28 cellular contexts compared by ENCODE assay signal in genomic region chr4:108398326-108398725, GRCh38.
A peak's percentile ranks its signal among the peaks of the same experiment; 100 is the strongest.
DNase-seq lines count a peak whose midpoint lies in the region; ATAC-seq and TF ChIP-seq lines count a peak whose summit lies in the region.
"Had no signal": no experiment of that assay in that cellular context is flagged by ENCODE, and none has a peak within 500 bp of the region (broad histone marks: within the 10 kb centered on the region; RNA-seq: fewer than 3 reads in every experiment).

No MANE protein-coding gene starts in this region.

- H3K36me3 ChIP-seq in Caco-2 (ENCODE audit: control insufficient read depth, insufficient read depth, low read length), result no peaks in the 10 kb centered on the region
- H3K36me3 ChIP-seq: adrenal gland, heart right ventricle, suprapubic skin had no signal

- TF ChIP-seq CTCF in epithelial cell of esophagus (IDR thresholded peaks at IDR 0.05; ENCODE audit: insufficient read depth, low read depth, low read length, missing control alignments) (no peak), osteocyte (IDR thresholded peaks at IDR 0.05) (no peak), Caco-2 (IDR thresholded peaks at IDR 0.05; ENCODE audit: insufficient read depth in 1 of 2, low read depth in 1 of 2, low read length in 1 of 2, severe bottlenecking in 1 of 2, unreplicated experiment in 1 of 2) (no peak)

- no peak overlapping the region for H3K27ac Mint-ChIP-seq in osteocyte (ENCODE audit: unreplicated experiment)
- H3K27ac Mint-ChIP-seq in Caco-2 (ENCODE audit: unreplicated experiment), result no peak overlapping the region
- H3K27ac Mint-ChIP-seq: activated B cell treated with CpG ODN at 0.5 μM for 24 hours; activated CD8-positive, alpha-beta T cell treated with anti-CD3 and anti-CD28 coated beads for 36 hours; CD4-positive, CD25-positive, alpha-beta regulatory T cell; dendritic cell treated with granulocyte-macrophage colony-stimulating factor and Interleukin-4, amounts not matched to agents 40 ng/mL and 50 ng/mL, for 4 days; nephron progenitor cell; progenitor cell of endocrine pancreas; stimulated activated effector memory CD8-positive, alpha-beta T cell treated with anti-CD3 and anti-CD28 coated beads, Interleukin-12 subunit alpha, Interleukin-12 subunit beta, amount 100 ng/mL, for 72 hours had no signal

- intact Hi-C loops in Caco-2 (cut with micrococcal nuclease; ENCODE audit: unreplicated experiment), result no loop called here

- H3K27me3 Mint-ChIP-seq in osteocyte (ENCODE audit: unreplicated experiment) (peaks cover 7% of the 10 kb centered on the region), Caco-2 (ENCODE audit: insufficient read depth, unreplicated experiment) (no peaks in the 10 kb centered on the region)
- H3K27me3 Mint-ChIP-seq: activated B cell treated with CpG ODN at 0.5 μM for 24 hours; activated CD8-positive, alpha-beta T cell treated with anti-CD3 and anti-CD28 coated beads for 36 hours; CD4-positive, CD25-positive, alpha-beta regulatory T cell; dendritic cell treated with granulocyte-macrophage colony-stimulating factor and Interleukin-4, amounts not matched to agents 40 ng/mL and 50 ng/mL, for 4 days had no signal

- ATAC-seq in HG03342 (IDR thresholded peaks at IDR 0.05; ENCODE audit: unreplicated experiment) (no peak), GM18498 (IDR thresholded peaks at IDR 0.05; ENCODE audit: unreplicated experiment) (no peak)
- ATAC-seq: heart right ventricle had no signal

- CTCF ChIA-PET in Caco-2 (lab: Charles Lee), result no interaction called here

- no TSS peak for BruUV-seq in Caco-2 (replicated peaks; lab: Mats Ljungman, UMichigan)

- POLR2A ChIA-PET in Caco-2 (lab: Charles Lee), result no interaction called here

- DNase-seq in DMS79 treated with DMSO at 0.1 percent for 48 hours (lab: John Stamatoyannopoulos, UW), result peak; percentile 14
- peak; percentile 88 for DNase-seq in M059J (ENCODE audit: low read depth)
- DNase-seq in epithelial cell of esophagus (ENCODE audit: low read depth), result peak; percentile 26
- DNase-seq in osteocyte (ENCODE audit: extremely low spot score, unreplicated experiment), result peak; percentile 30
- DNase-seq in Caco-2, result no peak
- no peak for DNase-seq in iPS-NIHi11 (ENCODE audit: low spot score)
- DNase-seq: activated B cell treated with CpG ODN at 0.5 μM for 24 hours; activated CD8-positive, alpha-beta T cell treated with anti-CD3 and anti-CD28 coated beads for 36 hours; adrenal gland; CD4-positive, CD25-positive, alpha-beta regulatory T cell; DMS 273 treated with DMSO at 0.1 percent for 48 hours; HCEC 1CT; heart right ventricle; Karpas-422; NCI-H1092; NCI-H2081 treated with DMSO at 0.1 percent for 48 hours; NCI-H510A treated with DMSO at 0.1 percent for 48 hours; nephron progenitor cell; NK-92 treated with Interleukin-12 subunit alpha and Interleukin-12 subunit beta, amount 100 ng/mL, for 24 hours; stimulated activated CD4-positive, alpha-beta T cell treated with anti-CD3 and anti-CD28 coated beads, Interleukin-2, amount 100 ng/mL, for 24 hours had no signal

- H3K4me1 Mint-ChIP-seq in osteocyte (ENCODE audit: unreplicated experiment) (no peaks in the 10 kb centered on the region), Caco-2 (ENCODE audit: low read depth, unreplicated experiment) (no peaks in the 10 kb centered on the region)
- H3K4me1 Mint-ChIP-seq: activated B cell treated with CpG ODN at 0.5 μM for 24 hours; stimulated activated effector memory CD8-positive, alpha-beta T cell treated with anti-CD3 and anti-CD28 coated beads, Interleukin-12 subunit alpha, Interleukin-12 subunit beta, amount 100 ng/mL, for 72 hours had no signal

- H3K27me3 ChIP-seq in Caco-2 (replicated peaks; ENCODE audit: control insufficient read depth, insufficient read depth, low read length), result no peaks in the 10 kb centered on the region
- H3K27me3 ChIP-seq: adrenal gland, heart right ventricle, suprapubic skin had no signal

- H3K4me3 Mint-ChIP-seq in osteocyte (ENCODE audit: unreplicated experiment), result no peak overlapping the region
- H3K4me3 Mint-ChIP-seq in Caco-2 (ENCODE audit: unreplicated experiment), result no peak overlapping the region
- H3K4me3 Mint-ChIP-seq: activated B cell treated with CpG ODN at 0.5 μM for 24 hours; activated CD8-positive, alpha-beta T cell treated with anti-CD3 and anti-CD28 coated beads for 36 hours; CD4-positive, CD25-positive, alpha-beta regulatory T cell; dendritic cell treated with granulocyte-macrophage colony-stimulating factor and Interleukin-4, amounts not matched to agents 40 ng/mL and 50 ng/mL, for 4 days; nephron progenitor cell; stimulated activated effector memory CD8-positive, alpha-beta T cell treated with anti-CD3 and anti-CD28 coated beads, Interleukin-12 subunit alpha, Interleukin-12 subunit beta, amount 100 ng/mL, for 72 hours had no signal

- H3K9me3 Mint-ChIP-seq in osteocyte (ENCODE audit: unreplicated experiment) (no peaks in the 10 kb centered on the region), Caco-2 (ENCODE audit: unreplicated experiment) (no peaks in the 10 kb centered on the region)
- H3K9me3 Mint-ChIP-seq: activated B cell treated with CpG ODN at 0.5 μM for 24 hours; activated CD8-positive, alpha-beta T cell treated with anti-CD3 and anti-CD28 coated beads for 36 hours; CD4-positive, CD25-positive, alpha-beta regulatory T cell; dendritic cell treated with granulocyte-macrophage colony-stimulating factor and Interleukin-4, amounts not matched to agents 40 ng/mL and 50 ng/mL, for 4 days; nephron progenitor cell; stimulated activated effector memory CD8-positive, alpha-beta T cell treated with anti-CD3 and anti-CD28 coated beads, Interleukin-12 subunit alpha, Interleukin-12 subunit beta, amount 100 ng/mL, for 72 hours had no signal

- H3K4me3 ChIP-seq in epithelial cell of esophagus (ENCODE audit: low read length), result no peak overlapping the region
- H3K4me3 ChIP-seq in Caco-2 (ENCODE audit: low read depth, low read length), result no peak overlapping the region
- H3K4me3 ChIP-seq: adrenal gland, heart right ventricle, SK-N-MC, skin epidermis, suprapubic skin had no signal

- no peaks in the 10 kb centered on the region for H3K4me1 ChIP-seq in Caco-2
- H3K4me1 ChIP-seq: adrenal gland, suprapubic skin had no signal

- H3K36me3 Mint-ChIP-seq in osteocyte (ENCODE audit: unreplicated experiment) (no peaks in the 10 kb centered on the region), Caco-2 (ENCODE audit: insufficient read depth, unreplicated experiment) (no peaks in the 10 kb centered on the region)
- H3K36me3 Mint-ChIP-seq: stimulated activated effector memory CD8-positive, alpha-beta T cell treated with anti-CD3 and anti-CD28 coated beads, Interleukin-12 subunit alpha, Interleukin-12 subunit beta, amount 100 ng/mL, for 72 hours had no signal

- no peaks in the 10 kb centered on the region for H3K9me3 ChIP-seq in Caco-2
- H3K9me3 ChIP-seq: adrenal gland, heart right ventricle, suprapubic skin had no signal

Comparison
In these comparisons a context has a peak if more than half of its experiments do, and no peak if none do; other contexts are left out.
1. DNase-seq: peak in DMS79 treated with DMSO at 0.1 percent for 48 hours (single experiment), M059J (single experiment), epithelial cell of esophagus (single experiment) and osteocyte (single experiment); none in Caco-2 (0 of 2) and iPS-NIHi11 (single experiment).